Comparison of ENCODE assay signal across 1 cellular context in the genomic region with DNA sequence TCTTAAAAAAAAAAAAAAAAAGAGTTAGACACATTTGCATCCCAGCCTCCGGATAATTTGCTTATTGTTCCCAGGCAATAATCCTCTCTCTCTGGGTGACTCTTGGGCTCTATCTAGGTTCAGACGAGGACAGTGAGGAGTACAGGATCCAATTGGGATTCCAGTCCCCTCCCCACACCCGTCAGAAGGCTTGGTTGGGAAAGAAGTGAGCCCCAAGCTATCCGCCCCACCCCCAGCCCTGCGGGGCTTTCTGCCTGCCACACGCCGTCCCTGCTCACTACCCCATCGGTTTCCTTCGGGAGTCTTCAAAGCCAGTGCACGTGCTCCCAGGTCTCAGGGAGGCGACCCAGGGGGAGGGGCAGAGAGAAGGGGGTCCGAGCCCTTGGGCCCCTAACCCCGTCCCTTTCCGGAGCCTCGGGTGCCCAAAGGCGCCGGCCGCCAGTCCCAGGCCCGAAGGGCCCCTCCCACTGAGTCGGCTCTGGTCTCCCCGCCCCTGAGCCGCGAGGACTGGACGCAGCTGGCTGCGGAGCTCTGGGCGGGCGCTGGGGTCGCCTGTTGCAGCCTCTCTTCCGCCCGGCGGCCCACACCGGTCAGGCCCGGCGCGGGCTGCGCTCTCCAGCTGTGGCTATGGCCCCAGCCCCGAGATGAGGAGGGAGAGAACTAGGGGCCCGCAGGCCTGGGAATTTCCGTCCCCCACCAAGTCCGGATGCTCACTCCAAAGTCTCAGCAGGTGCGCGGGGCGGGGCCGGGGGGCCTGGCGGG.
A peak's percentile ranks its signal among the peaks of the same experiment; 100 is the strongest.
TF ChIP-seq lines count a peak whose summit lies in the region.

No MANE protein-coding gene starts in this region.

TF ChIP-seq in HepG2, 621 proteins besides CTCF, POLR2A, EP300 and RAD21 (continued from another document):
- 0 out of 2 replicates have a peak, but pooled peaks have one; percentile 30 for TF ChIP-seq ELF1 (CRISPR knock-in tag; IDR thresholded peaks at IDR 0.05)
- no peak; the same call in 1 of the 2 replicates for TF ChIP-seq PBX3 (CRISPR knock-in tag; IDR thresholded peaks at IDR 0.05; ENCODE audit: borderline replicate concordance)
- no peak for TF ChIP-seq LBX2 (CRISPR knock-in tag; IDR thresholded peaks at IDR 0.05; ENCODE audit: borderline replicate concordance)
- no peak for TF ChIP-seq IRF2 (CRISPR knock-in tag; IDR thresholded peaks at IDR 0.05)
- peak; percentile 55 for TF ChIP-seq YY1 (IDR thresholded peaks at IDR 0.05; ENCODE audit: insufficient read depth, insufficient replicate concordance, low read depth, low read length)
- 0 out of 2 replicates have a peak, but pooled peaks have one; percentile 60 for TF ChIP-seq MATR3 (CRISPR knock-in tag; IDR thresholded peaks at IDR 0.05)
- no peak for TF ChIP-seq FOXA1 (IDR thresholded peaks at IDR 0.05)
- TF ChIP-seq FOXA1 (CRISPR knock-in tag; IDR thresholded peaks at IDR 0.05): no peak; the same call in 1 of the 2 replicates
- TF ChIP-seq SRY (CRISPR knock-in tag; IDR thresholded peaks at IDR 0.05): no peak
- no peak; the same call in 1 of the 2 replicates for TF ChIP-seq KDM6A (CRISPR knock-in tag; IDR thresholded peaks at IDR 0.05; ENCODE audit: low read depth)
- TF ChIP-seq ZNF784 (CRISPR knock-in tag; IDR thresholded peaks at IDR 0.05; ENCODE audit: borderline replicate concordance): no peak; the same call in 1 of the 2 replicates
- TF ChIP-seq ADNP (CRISPR knock-in tag; IDR thresholded peaks at IDR 0.05): no peak
- TF ChIP-seq ZFP90 (CRISPR knock-in tag; IDR thresholded peaks at IDR 0.05; ENCODE audit: borderline replicate concordance): no peak; the same call in 1 of the 2 replicates
- no peak for TF ChIP-seq SNAI1 (CRISPR knock-in tag; IDR thresholded peaks at IDR 0.05; ENCODE audit: borderline replicate concordance)
- TF ChIP-seq SNRNP70 (IDR thresholded peaks at IDR 0.05; ENCODE audit: low read depth, low read length): no peak
- TF ChIP-seq ZKSCAN8 (CRISPR knock-in tag; IDR thresholded peaks at IDR 0.05; ENCODE audit: borderline replicate concordance): 0 out of 2 replicates have a peak, but pooled peaks have one; percentile 80
- TF ChIP-seq NONO (IDR thresholded peaks at IDR 0.05): no peak
- TF ChIP-seq NONO (CRISPR knock-in tag; conservative IDR thresholded peaks at IDR 0.05): peak; percentile 55; the same call in 1 of the 2 replicates
- peak; percentile 46; the same call in 1 of the 2 replicates for TF ChIP-seq HINFP (CRISPR knock-in tag; IDR thresholded peaks at IDR 0.05; ENCODE audit: low read depth)
- no peak for TF ChIP-seq HMGA1 (CRISPR knock-in tag; conservative IDR thresholded peaks at IDR 0.05)
- peak; percentile 89; the same call in 1 of the 2 replicates for TF ChIP-seq MTA1 (CRISPR knock-in tag; IDR thresholded peaks at IDR 0.05; ENCODE audit: borderline replicate concordance)
- TF ChIP-seq ARNT2 (CRISPR knock-in tag; IDR thresholded peaks at IDR 0.05; ENCODE audit: low read depth): peak; percentile 81
- TF ChIP-seq ZNF33B (CRISPR knock-in tag; IDR thresholded peaks at IDR 0.05): peak; percentile 78; the same call in 1 of the 2 replicates
- no peak for TF ChIP-seq ZNF781 (CRISPR knock-in tag; IDR thresholded peaks at IDR 0.05; ENCODE audit: borderline replicate concordance, not compliant biosample characterization)
- no peak for TF ChIP-seq AHR (CRISPR knock-in tag; IDR thresholded peaks at IDR 0.05)
- peak; percentile 33; the same call in 1 of the 2 replicates for TF ChIP-seq KLF9 (CRISPR knock-in tag; IDR thresholded peaks at IDR 0.05; ENCODE audit: low read depth)
- no peak for TF ChIP-seq CBX2 (IDR thresholded peaks at IDR 0.05; ENCODE audit: low read depth, low read length)
- no peak for TF ChIP-seq CBX2 (CRISPR knock-in tag; IDR thresholded peaks at IDR 0.05; ENCODE audit: low read depth)
- no peak; the same call in 1 of the 2 replicates for TF ChIP-seq PHF20 (CRISPR knock-in tag; IDR thresholded peaks at IDR 0.05)
- TF ChIP-seq GTF2F1 (IDR thresholded peaks at IDR 0.05; ENCODE audit: low read length): no peak
- no peak for TF ChIP-seq ZNF260 (CRISPR knock-in tag; IDR thresholded peaks at IDR 0.05; ENCODE audit: borderline replicate concordance, low read depth)
- no peak for TF ChIP-seq STAG1 (CRISPR knock-in tag; IDR thresholded peaks at IDR 0.05)
- peak; percentile 47 for TF ChIP-seq ZNF616 (CRISPR knock-in tag; IDR thresholded peaks at IDR 0.05; ENCODE audit: low read depth)
- TF ChIP-seq, protein P1, sequence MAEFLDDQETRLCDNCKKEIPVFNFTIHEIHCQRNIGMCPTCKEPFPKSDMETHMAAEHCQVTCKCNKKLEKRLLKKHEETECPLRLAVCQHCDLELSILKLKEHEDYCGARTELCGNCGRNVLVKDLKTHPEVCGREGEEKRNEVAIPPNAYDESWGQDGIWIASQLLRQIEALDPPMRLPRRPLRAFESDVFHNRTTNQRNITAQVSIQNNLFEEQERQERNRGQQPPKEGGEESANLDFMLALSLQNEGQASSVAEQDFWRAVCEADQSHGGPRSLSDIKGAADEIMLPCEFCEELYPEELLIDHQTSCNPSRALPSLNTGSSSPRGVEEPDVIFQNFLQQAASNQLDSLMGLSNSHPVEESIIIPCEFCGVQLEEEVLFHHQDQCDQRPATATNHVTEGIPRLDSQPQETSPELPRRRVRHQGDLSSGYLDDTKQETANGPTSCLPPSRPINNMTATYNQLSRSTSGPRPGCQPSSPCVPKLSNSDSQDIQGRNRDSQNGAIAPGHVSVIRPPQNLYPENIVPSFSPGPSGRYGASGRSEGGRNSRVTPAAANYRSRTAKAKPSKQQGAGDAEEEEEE (CRISPR knock-in tag; IDR thresholded peaks at IDR 0.05; ENCODE audit: borderline replicate concordance): no peak
- no peak for TF ChIP-seq ZSCAN30 (CRISPR knock-in tag; IDR thresholded peaks at IDR 0.05)
- TF ChIP-seq ZFY (CRISPR knock-in tag; IDR thresholded peaks at IDR 0.05): peak; percentile 81
- TF ChIP-seq NFKBIZ (CRISPR knock-in tag; IDR thresholded peaks at IDR 0.05): no peak; the same call in 1 of the 2 replicates
